Comparison of ENCODE assay signal across 13 cellular contexts in genomic region chr4:16000708-16001483, GRCh38. TPM values are rescaled to one million over a fixed set of nuclear protein-coding genes. Genes with fewer than 3 reads are reported as not detected.
A peak's percentile ranks its signal among the peaks of the same experiment; 100 is the strongest.
DNase-seq lines count a peak whose midpoint lies in the region; ATAC-seq and TF ChIP-seq lines count a peak whose summit lies in the region.
"Had no signal": no experiment of that assay in that cellular context is flagged by ENCODE, and none has a peak within 500 bp of the region (broad histone marks: within the 10 kb centered on the region; RNA-seq: fewer than 3 reads in every experiment).

No MANE protein-coding gene starts in this region.

- no peak for DNase-seq in activated naive CD8-positive, alpha-beta T cell treated with anti-CD3 and anti-CD28 coated beads, Interleukin-2, amount 10 ng/mL, durations not matched to agents 7 days and 5 days
- DNase-seq in activated naive CD8-positive, alpha-beta T cell treated with anti-CD3 and anti-CD28 coated beads for 36 hours, result no peak
- no peak for DNase-seq in activated CD8-positive, alpha-beta T cell treated with anti-CD3 and anti-CD28 coated beads, Interleukin-2, amount 10 ng/mL, durations not matched to agents 7 days and 5 days
- peak; percentile 37 for DNase-seq in stimulated activated naive CD4-positive, alpha-beta T cell treated with Interleukin-2 at 50 U/mL for 16 hours (lab: John Stamatoyannopoulos, UW)
- DNase-seq in foreskin keratinocyte (no peak), CD1c-positive myeloid dendritic cell (ENCODE audit: extremely low spot score) (no peak)
- DNase-seq in effector memory CD8-positive, alpha-beta T cell, result no peak

- no peak overlapping the region for H3K4me3 Mint-ChIP-seq in activated naive CD8-positive, alpha-beta T cell treated with anti-CD3 and anti-CD28 coated beads, Interleukin-2, amount 10 ng/mL, durations not matched to agents 7 days and 5 days
- H3K4me3 Mint-ChIP-seq in activated naive CD8-positive, alpha-beta T cell treated with anti-CD3 and anti-CD28 coated beads for 36 hours, result no peak overlapping the region
- no peak overlapping the region for H3K4me3 Mint-ChIP-seq in activated CD8-positive, alpha-beta T cell treated with anti-CD3 and anti-CD28 coated beads, Interleukin-2, amount 10 ng/mL, durations not matched to agents 7 days and 5 days
- H3K4me3 Mint-ChIP-seq in effector memory CD8-positive, alpha-beta T cell, result no peak overlapping the region
- H3K4me3 Mint-ChIP-seq: activated T-cell treated with anti-CD3 and anti-CD28 coated beads, Interleukin-2, amount 50 U/mL, for 4 hours; GM23338; type B pancreatic cell had no signal

- POLR2A ChIA-PET in activated naive CD8-positive, alpha-beta T cell treated with anti-CD3 and anti-CD28 coated beads, Interleukin-2, amount 10 ng/mL, durations not matched to agents 7 days and 5 days (lab: Charles Lee), result no interaction called here
- POLR2A ChIA-PET in activated CD8-positive, alpha-beta T cell treated with anti-CD3 and anti-CD28 coated beads, Interleukin-2, amount 10 ng/mL, durations not matched to agents 7 days and 5 days (lab: Charles Lee), result no interaction called here

- no peaks in the 10 kb centered on the region for H3K36me3 Mint-ChIP-seq in activated naive CD8-positive, alpha-beta T cell treated with anti-CD3 and anti-CD28 coated beads, Interleukin-2, amount 10 ng/mL, durations not matched to agents 7 days and 5 days
- H3K36me3 Mint-ChIP-seq in activated naive CD8-positive, alpha-beta T cell treated with anti-CD3 and anti-CD28 coated beads for 36 hours, result no peaks in the 10 kb centered on the region
- H3K36me3 Mint-ChIP-seq in activated CD8-positive, alpha-beta T cell treated with anti-CD3 and anti-CD28 coated beads, Interleukin-2, amount 10 ng/mL, durations not matched to agents 7 days and 5 days (ENCODE audit: low read depth), result no peaks in the 10 kb centered on the region
- no peaks in the 10 kb centered on the region for H3K36me3 Mint-ChIP-seq in effector memory CD8-positive, alpha-beta T cell (ENCODE audit: insufficient read depth)
- H3K36me3 Mint-ChIP-seq: type B pancreatic cell had no signal

- H3K27me3 Mint-ChIP-seq in activated naive CD8-positive, alpha-beta T cell treated with anti-CD3 and anti-CD28 coated beads, Interleukin-2, amount 10 ng/mL, durations not matched to agents 7 days and 5 days, result peaks cover 8% of the 10 kb centered on the region
- H3K27me3 Mint-ChIP-seq in activated naive CD8-positive, alpha-beta T cell treated with anti-CD3 and anti-CD28 coated beads for 36 hours, result no peaks in the 10 kb centered on the region
- H3K27me3 Mint-ChIP-seq in activated CD8-positive, alpha-beta T cell treated with anti-CD3 and anti-CD28 coated beads, Interleukin-2, amount 10 ng/mL, durations not matched to agents 7 days and 5 days (ENCODE audit: low read depth), result peaks cover 12% of the 10 kb centered on the region
- peaks cover 5% of the 10 kb centered on the region in 2 donors for H3K27me3 Mint-ChIP-seq in effector memory CD8-positive, alpha-beta T cell
- H3K27me3 Mint-ChIP-seq: type B pancreatic cell had no signal

- no peaks in the 10 kb centered on the region for H3K4me1 Mint-ChIP-seq in activated naive CD8-positive, alpha-beta T cell treated with anti-CD3 and anti-CD28 coated beads, Interleukin-2, amount 10 ng/mL, durations not matched to agents 7 days and 5 days
- peaks cover 4% of the 10 kb centered on the region for H3K4me1 Mint-ChIP-seq in activated naive CD8-positive, alpha-beta T cell treated with anti-CD3 and anti-CD28 coated beads for 36 hours
- no peaks in the 10 kb centered on the region for H3K4me1 Mint-ChIP-seq in activated CD8-positive, alpha-beta T cell treated with anti-CD3 and anti-CD28 coated beads, Interleukin-2, amount 10 ng/mL, durations not matched to agents 7 days and 5 days (ENCODE audit: low read depth)
- no peaks in the 10 kb centered on the region for H3K4me1 Mint-ChIP-seq in effector memory CD8-positive, alpha-beta T cell (ENCODE audit: low read depth in 2 of 2)
- H3K4me1 Mint-ChIP-seq: GM23338 had no signal

- H3K27ac ChIP-seq in foreskin keratinocyte, result no peak overlapping the region
- H3K27ac ChIP-seq: PC-9 had no signal

- no peaks in the 10 kb centered on the region for H3K4me1 ChIP-seq in foreskin keratinocyte

- H3K9me3 Mint-ChIP-seq in activated naive CD8-positive, alpha-beta T cell treated with anti-CD3 and anti-CD28 coated beads, Interleukin-2, amount 10 ng/mL, durations not matched to agents 7 days and 5 days, result no peaks in the 10 kb centered on the region
- H3K9me3 Mint-ChIP-seq in activated naive CD8-positive, alpha-beta T cell treated with anti-CD3 and anti-CD28 coated beads for 36 hours, result no peaks in the 10 kb centered on the region
- H3K9me3 Mint-ChIP-seq in activated CD8-positive, alpha-beta T cell treated with anti-CD3 and anti-CD28 coated beads, Interleukin-2, amount 10 ng/mL, durations not matched to agents 7 days and 5 days (ENCODE audit: insufficient read depth), result no peaks in the 10 kb centered on the region
- H3K9me3 Mint-ChIP-seq in effector memory CD8-positive, alpha-beta T cell, result no peaks in the 10 kb centered on the region
- H3K9me3 Mint-ChIP-seq: activated T-cell treated with anti-CD3 and anti-CD28 coated beads, Interleukin-2, amount 50 U/mL, for 4 hours; GM23338; type B pancreatic cell had no signal

- ATAC-seq in activated naive CD8-positive, alpha-beta T cell treated with anti-CD3 and anti-CD28 coated beads, Interleukin-2, amount 10 ng/mL, durations not matched to agents 7 days and 5 days (ENCODE audit: low read depth), result peak; percentile 17
- ATAC-seq in HG02973 (IDR thresholded peaks at IDR 0.05; ENCODE audit: unreplicated experiment) (peak; percentile 8), foreskin keratinocyte (no peak)
- ATAC-seq in activated CD8-positive, alpha-beta T cell treated with anti-CD3 and anti-CD28 coated beads, Interleukin-2, amount 10 ng/mL, durations not matched to agents 7 days and 5 days, result peak; percentile 36
- ATAC-seq in effector memory CD8-positive, alpha-beta T cell (replicated peaks), result no peak

- no peak for TF ChIP-seq CTCF in foreskin keratinocyte (conservative IDR thresholded peaks at IDR 0.05)

- CTCF ChIA-PET in activated CD8-positive, alpha-beta T cell treated with anti-CD3 and anti-CD28 coated beads, Interleukin-2, amount 10 ng/mL, durations not matched to agents 7 days and 5 days (lab: Charles Lee), result interaction anchor here (0.6 to 3.5 kb wide), 27 partner anchors 8 to 319 kb away, joined by 3 to 98 read pairs (median 4); partner anchors contain the start of genes FAM200B and FGFBP2

- H3K27me3 ChIP-seq in foreskin keratinocyte, result peaks cover 28% of the 10 kb centered on the region

- H3K27ac Mint-ChIP-seq in activated naive CD8-positive, alpha-beta T cell treated with anti-CD3 and anti-CD28 coated beads, Interleukin-2, amount 10 ng/mL, durations not matched to agents 7 days and 5 days, result no peak overlapping the region
- no peak overlapping the region for H3K27ac Mint-ChIP-seq in activated naive CD8-positive, alpha-beta T cell treated with anti-CD3 and anti-CD28 coated beads for 36 hours
- H3K27ac Mint-ChIP-seq in activated CD8-positive, alpha-beta T cell treated with anti-CD3 and anti-CD28 coated beads, Interleukin-2, amount 10 ng/mL, durations not matched to agents 7 days and 5 days, result no peak overlapping the region
- H3K27ac Mint-ChIP-seq in effector memory CD8-positive, alpha-beta T cell, result no peak overlapping the region
- H3K27ac Mint-ChIP-seq: GM23338, type B pancreatic cell had no signal

RNA-seq across cellular contexts. Expression of gene FGFBP2, which starts 37.9 kb away (rescaled TPM):
- total RNA-seq in activated naive CD8-positive, alpha-beta T cell treated with anti-CD3 and anti-CD28 coated beads, Interleukin-2, amount 10 ng/mL, durations not matched to agents 7 days and 5 days, result 10 to 100 TPM; 23.9 to 25.0 TPM
- total RNA-seq in activated naive CD8-positive, alpha-beta T cell treated with anti-CD3 and anti-CD28 coated beads for 36 hours, result 1 to 10 TPM; 8.6 to 8.9 TPM
- total RNA-seq in activated CD8-positive, alpha-beta T cell treated with anti-CD3 and anti-CD28 coated beads, Interleukin-2, amount 10 ng/mL, durations not matched to agents 7 days and 5 days, result 10 to 100 TPM; 12.0 to 13.0 TPM
- total RNA-seq in foreskin keratinocyte, result not detected in 2 replicates
- polyA plus RNA-seq in foreskin keratinocyte, result not detected in 2 replicates
- total RNA-seq: HT1080, PC-9 had no signal

Comparison
In these comparisons a context has a peak if more than half of its experiments do, and no peak if none do; other contexts are left out.
1. ATAC-seq: peak in activated naive CD8-positive, alpha-beta T cell treated with anti-CD3 and anti-CD28 coated beads, Interleukin-2, amount 10 ng/mL, durations not matched to agents 7 days and 5 days (single experiment), HG02973 (single experiment) and activated CD8-positive, alpha-beta T cell treated with anti-CD3 and anti-CD28 coated beads, Interleukin-2, amount 10 ng/mL, durations not matched to agents 7 days and 5 days (single experiment); none in foreskin keratinocyte (single experiment) and effector memory CD8-positive, alpha-beta T cell (single experiment).